30 cellular contexts compared by ENCODE assay signal in genomic region chr16:61872778-61873119, GRCh38.
"Had no signal": no experiment of that assay in that cellular context is flagged by ENCODE, and none has a peak within 500 bp of the region (broad histone marks: within the 10 kb centered on the region; RNA-seq: fewer than 3 reads in every experiment).

No MANE protein-coding gene starts in this region.

- H3K36me3 ChIP-seq: ascending aorta, cardiac muscle cell, SJCRH30, WERI-Rb-1 had no signal

- H3K36me3 Mint-ChIP-seq: activated naive CD4-positive, alpha-beta T cell treated with anti-CD3 and anti-CD28 coated beads, Interleukin-2, amount 50 U/mL, for 24 hours; activated naive CD8-positive, alpha-beta T cell treated with anti-CD3 and anti-CD28 coated beads, Interleukin-2, amount 10 ng/mL, durations not matched to agents 7 days and 5 days had no signal

- H3K27ac ChIP-seq: ascending aorta, cardiac muscle cell, SJCRH30, SK-N-MC, WERI-Rb-1 had no signal

- H3K27me3 ChIP-seq: ascending aorta, cardiac muscle cell, SJCRH30 had no signal

- H3K27me3 Mint-ChIP-seq: activated CD4-positive, alpha-beta T cell treated with anti-CD3 and anti-CD28 coated beads, Interleukin-2, amount 10 ng/mL, durations not matched to agents 24 days and 14 days; activated CD8-positive, alpha-beta T cell treated with anti-CD3 and anti-CD28 coated beads for 36 hours; activated naive CD4-positive, alpha-beta T cell treated with anti-CD3 and anti-CD28 coated beads, Interleukin-2, amount 50 U/mL, for 24 hours; activated naive CD8-positive, alpha-beta T cell treated with anti-CD3 and anti-CD28 coated beads, Interleukin-2, amount 10 ng/mL, durations not matched to agents 7 days and 5 days; central memory CD8-positive, alpha-beta T cell had no signal

- H3K27ac Mint-ChIP-seq: activated CD4-positive, alpha-beta T cell treated with anti-CD3 and anti-CD28 coated beads, Interleukin-2, amount 10 ng/mL, durations not matched to agents 24 days and 14 days; activated CD8-positive, alpha-beta T cell treated with anti-CD3 and anti-CD28 coated beads for 36 hours; activated naive CD4-positive, alpha-beta T cell treated with anti-CD3 and anti-CD28 coated beads, Interleukin-2, amount 50 U/mL, for 24 hours; activated naive CD8-positive, alpha-beta T cell treated with anti-CD3 and anti-CD28 coated beads, Interleukin-2, amount 10 ng/mL, durations not matched to agents 7 days and 5 days; activated T-helper 2 cell treated with anti-CD3 and anti-CD28 coated beads, Interferon-gamma antibody, Interleukin-2, Interleukin-4, amounts not matched to agents 10 μg/mL and 5 μg/mL and 100 μg/mL, durations not matched to agents 14 hours and 24 hours and 36 hours had no signal

- DNase-seq: activated CD4-positive, alpha-beta T cell treated with anti-CD3 and anti-CD28 coated beads, Interleukin-2, amount 10 ng/mL, durations not matched to agents 24 days and 14 days; activated CD4-positive, alpha-beta T cell treated with anti-CD3 and anti-CD28 coated beads, Interleukin-2, amount 50 U/mL, for 4 hours; activated CD8-positive, alpha-beta T cell treated with anti-CD3 and anti-CD28 coated beads for 36 hours; activated gamma-delta T cell; activated naive CD4-positive, alpha-beta T cell treated with Interleukin-2 at 50 U/mL for 16 hours; activated naive CD8-positive, alpha-beta T cell treated with anti-CD3 and anti-CD28 coated beads, Interleukin-2, amount 10 ng/mL, durations not matched to agents 7 days and 5 days; activated T-cell treated with anti-CD3 and anti-CD28 coated beads, Interleukin-2, amount 50 U/mL, for 1 hour; amygdala; MM.1S; MV-4-11; NCI-H1092; NCI-H1436 treated with DMSO at 0.1 percent for 48 hours; NCI-H1694 treated with DMSO at 0.1 percent for 48 hours; NCI-H2029; NCI-H2107; NCI-H2171; NCI-H226; NCI-H446 treated with DMSO at 0.1 percent for 48 hours; NCI-H524; SHP77; SJCRH30; T1000; WERI-Rb-1 had no signal

- H3K9me3 ChIP-seq: ascending aorta, SJCRH30 had no signal

- H3K9me3 Mint-ChIP-seq: activated naive CD8-positive, alpha-beta T cell treated with anti-CD3 and anti-CD28 coated beads, Interleukin-2, amount 10 ng/mL, durations not matched to agents 7 days and 5 days had no signal

- H3K4me3 ChIP-seq: ascending aorta, cardiac muscle cell, SJCRH30, SK-N-MC had no signal

- ATAC-seq: activated CD8-positive, alpha-beta T cell treated with anti-CD3 and anti-CD28 coated beads for 36 hours; Panc1 had no signal

- H3K4me1 ChIP-seq: ascending aorta, SJCRH30 had no signal

- H3K4me1 Mint-ChIP-seq: activated CD4-positive, alpha-beta T cell treated with anti-CD3 and anti-CD28 coated beads, Interleukin-2, amount 10 ng/mL, durations not matched to agents 24 days and 14 days; activated naive CD4-positive, alpha-beta T cell treated with anti-CD3 and anti-CD28 coated beads, Interleukin-2, amount 50 U/mL, for 24 hours; activated naive CD8-positive, alpha-beta T cell treated with anti-CD3 and anti-CD28 coated beads, Interleukin-2, amount 10 ng/mL, durations not matched to agents 7 days and 5 days; central memory CD8-positive, alpha-beta T cell had no signal

- H3K4me3 Mint-ChIP-seq: activated CD4-positive, alpha-beta T cell treated with anti-CD3 and anti-CD28 coated beads, Interleukin-2, amount 10 ng/mL, durations not matched to agents 24 days and 14 days; activated CD8-positive, alpha-beta T cell treated with anti-CD3 and anti-CD28 coated beads for 36 hours; activated naive CD4-positive, alpha-beta T cell treated with anti-CD3 and anti-CD28 coated beads, Interleukin-2, amount 50 U/mL, for 24 hours; activated naive CD8-positive, alpha-beta T cell treated with anti-CD3 and anti-CD28 coated beads, Interleukin-2, amount 10 ng/mL, durations not matched to agents 7 days and 5 days; central memory CD8-positive, alpha-beta T cell had no signal
